8 cellular contexts compared by ENCODE assay signal in genomic region chr17:17722081-17722905, GRCh38. TPM values are rescaled to one million over a fixed set of nuclear protein-coding genes. Genes with fewer than 3 reads are reported as not detected.
DNase-seq lines count a peak whose midpoint lies in the region; ATAC-seq and TF ChIP-seq lines count a peak whose summit lies in the region.
"Had no signal": no experiment of that assay in that cellular context is flagged by ENCODE, and none has a peak within 500 bp of the region (broad histone marks: within the 10 kb centered on the region; RNA-seq: fewer than 3 reads in every experiment).

No MANE protein-coding gene starts in this region.

- H3K4me3 ChIP-seq in GM23338 (peak overlapping the region; percentile 61), iPS-15b (ENCODE audit: low read depth, low read length) (peak overlapping the region; percentile 37), spleen (peak overlapping the region in 7 of 8 donors; percentile 49 to 81 (median 61))

- no peak overlapping the region for H3K27ac Mint-ChIP-seq in GM23338
- no peak overlapping the region for H3K27ac Mint-ChIP-seq in activated T-helper 17 cell treated with anti-CD3 and anti-CD28 coated beads, Interleukin-2, amount 50 U/mL, for 72 hours

- no peaks in the 10 kb centered on the region; the same call in 1 of the 2 replicates for H3F3A ChIP-seq in GM23338 (replicated peaks; ENCODE audit: low read depth)

- peak; percentile 21 for ATAC-seq in GM23338
- ATAC-seq in activated T-helper 17 cell treated with anti-CD3 and anti-CD28 coated beads, Interleukin-2, amount 50 U/mL, for 72 hours (replicated peaks), result no peak
- ATAC-seq in HG03521 (IDR thresholded peaks at IDR 0.05; ENCODE audit: unreplicated experiment), result no peak

- H4K20me1 ChIP-seq in GM23338 (replicated peaks; ENCODE audit: insufficient read depth), result peaks cover 25% of the 10 kb centered on the region

- H3K4me2 ChIP-seq in GM23338, result peak overlapping the region; percentile 94

- H3K9me3 Mint-ChIP-seq in GM23338, result no peaks in the 10 kb centered on the region
- H3K9me3 Mint-ChIP-seq in activated T-helper 17 cell treated with anti-CD3 and anti-CD28 coated beads, Interleukin-2, amount 50 U/mL, for 72 hours, result no peaks in the 10 kb centered on the region

- no peaks in the 10 kb centered on the region; the same call in 2 of the 3 replicates for H3K36me3 Mint-ChIP-seq in GM23338 (ENCODE audit: low read depth)
- no peaks in the 10 kb centered on the region for H3K36me3 Mint-ChIP-seq in activated T-helper 17 cell treated with anti-CD3 and anti-CD28 coated beads, Interleukin-2, amount 50 U/mL, for 72 hours (ENCODE audit: low read depth)

- peaks cover 97% of the 10 kb centered on the region for H3K27me3 Mint-ChIP-seq in GM23338 (ENCODE audit: insufficient read depth, low read depth, poor library complexity)
- peaks cover 32% of the 10 kb centered on the region for H3K27me3 Mint-ChIP-seq in activated T-helper 17 cell treated with anti-CD3 and anti-CD28 coated beads, Interleukin-2, amount 50 U/mL, for 72 hours

- H3K4me1 ChIP-seq in GM23338 (ENCODE audit: insufficient read depth), result peaks cover 24% of the 10 kb centered on the region
- H3K4me1 ChIP-seq in iPS-15b (ENCODE audit: control insufficient read depth, insufficient read depth, low read length), result peaks cover 4% of the 10 kb centered on the region
- H3K4me1 ChIP-seq in spleen, result peaks cover 28 to 83% (median 65%) of the 10 kb centered on the region in 6 donors

- H3K9me2 ChIP-seq in GM23338 (ENCODE audit: insufficient read depth), result no peaks in the 10 kb centered on the region

- H3K4me1 Mint-ChIP-seq in GM23338, result peaks cover 33% of the 10 kb centered on the region
- peaks cover 23% of the 10 kb centered on the region for H3K4me1 Mint-ChIP-seq in activated T-helper 17 cell treated with anti-CD3 and anti-CD28 coated beads, Interleukin-2, amount 50 U/mL, for 72 hours

- no peaks in the 10 kb centered on the region for H3K79me2 ChIP-seq in GM23338 (replicated peaks; ENCODE audit: insufficient read depth)

- intact Hi-C loops in spleen (cut with DNase I; ENCODE audit: low total_unique reads), result loop anchor here (5.0 kb wide), 1 partner anchor 35 kb away; no protein-coding TSS in a partner anchor

- DNase-seq in GM23338 (ENCODE audit: low spot score), result peak; percentile 78
- DNase-seq in spleen, result no peak
- DNase-seq in Kasumi-1 (lab: John Stamatoyannopoulos, UW), result no peak
- DNase-seq in NCI-H128 (lab: John Stamatoyannopoulos, UW; ENCODE audit: unreplicated experiment), result no peak
- DNase-seq: NCI-H1694 treated with DMSO at 0.1 percent for 48 hours had no signal

- TF ChIP-seq POLR2A in spleen (IDR thresholded peaks at IDR 0.05), result no peak

- peak overlapping the region; percentile 72 for H3K4me3 Mint-ChIP-seq in GM23338
- H3K4me3 Mint-ChIP-seq in activated T-helper 17 cell treated with anti-CD3 and anti-CD28 coated beads, Interleukin-2, amount 50 U/mL, for 72 hours, result peak overlapping the region; percentile 59

- H3K27ac ChIP-seq in GM23338 (ENCODE audit: low read depth), result no peak overlapping the region
- H3K27ac ChIP-seq in spleen, result peak overlapping the region in 6 of 8 donors; percentile 7 to 88 (median 82)

- H3K9me3 ChIP-seq in iPS-15b (ENCODE audit: control insufficient read depth, insufficient read depth, low read length) (no peaks in the 10 kb centered on the region), spleen (no peaks in the 10 kb centered on the region)

- peak in 1 of 2 experiments; percentile 20; a peak in 2 of 4 replicates for TF ChIP-seq CTCF in GM23338 (conservative IDR thresholded peaks at IDR 0.05; ENCODE audit: low read depth in 2 of 2)
- peak in 2 of 11 experiments; percentile 10 to 24 for TF ChIP-seq CTCF in spleen (IDR thresholded peaks at IDR 0.05 in 8 of 11, conservative IDR thresholded peaks at IDR 0.05 in 3 of 11)

- WGBS in spleen, 5 donors, result 35 to 60% (median 50%) methylated on average over 47 to 68 of the region's 68 CpGs

- no peak overlapping the region for H2AFZ ChIP-seq in GM23338

- peaks cover 100% of the 10 kb centered on the region for H3K27me3 ChIP-seq in GM23338 (ENCODE audit: insufficient read depth)
- H3K27me3 ChIP-seq in iPS-15b (ENCODE audit: control insufficient read depth, insufficient read depth, low read length), result peaks cover 92% of the 10 kb centered on the region
- H3K27me3 ChIP-seq in spleen (replicated peaks in 1 of 7), result peaks cover 0 to 39% (median 9%) of the 10 kb centered on the region in 7 donors

- H3K36me3 ChIP-seq in GM23338 (ENCODE audit: insufficient read depth) (no peaks in the 10 kb centered on the region), iPS-15b (ENCODE audit: control insufficient read depth, insufficient read depth, low read length) (no peaks in the 10 kb centered on the region), spleen (peaks cover 0 to 12% (median 0%) of the 10 kb centered on the region in 6 donors)

- H3K9ac ChIP-seq in iPS-15b (ENCODE audit: low read depth, low read length), result no peak overlapping the region

TF ChIP-seq in GM23338, 12 proteins besides CTCF, POLR2A, EP300 and RAD21:
- TF ChIP-seq ZNF114 (CRISPR knock-in tag; IDR thresholded peaks at IDR 0.05) (no peak), EZH2 (IDR thresholded peaks at IDR 0.05; ENCODE audit: low read depth, unreplicated experiment) (peak; percentile 71), ZNF462 (CRISPR knock-in tag; IDR thresholded peaks at IDR 0.05) (no peak), ZNF331 (CRISPR knock-in tag; IDR thresholded peaks at IDR 0.05; ENCODE audit: low read depth) (no peak), EZH2phosphoT487 (IDR thresholded peaks at IDR 0.05; ENCODE audit: unreplicated experiment) (no peak)

RNA-seq across cellular contexts. Expression of gene RAI1, which starts 41.0 kb away (rescaled TPM):
- 0.87 and 2.1 TPM in 2 replicates for total RNA-seq in GM23338 (2014; rRNA removed; shearing (Covaris generic))
- polyA plus RNA-seq in GM23338 (2016; fragmentation: Nextera tagmentation; extraction: Ambion mirVana) (0.75 and 0.89 TPM in 2 replicates), spleen (10 to 100 TPM in 1 of 3 donors, 1 to 10 TPM in 2; 5.4 to 19.7 (median 6.1) TPM)
- 10 to 100 TPM in 1 of 2 donors, 1 to 10 TPM in 1; 7.0 to 16.0 TPM for total RNA-seq in activated T-helper 17 cell treated with anti-CD3 and anti-CD28 coated beads, Interleukin-2, amount 50 U/mL, for 72 hours
- 10 to 100 TPM; 28.9 to 61.9 (median 40.3) TPM for total RNA-seq in spleen
